In genomic region chr19:47002106-47002766, GRCh38 we compare ENCODE assay signal across 20 cellular contexts. TPM values are rescaled to one million over a fixed set of nuclear protein-coding genes. Genes with fewer than 3 reads are reported as not detected.
A peak's percentile ranks its signal among the peaks of the same experiment; 100 is the strongest.
DNase-seq lines count a peak whose midpoint lies in the region; ATAC-seq and TF ChIP-seq lines count a peak whose summit lies in the region.
"Had no signal": no experiment of that assay in that cellular context is flagged by ENCODE, and none has a peak within 500 bp of the region (broad histone marks: within the 10 kb centered on the region; RNA-seq: fewer than 3 reads in every experiment).

No MANE protein-coding gene starts in this region.

- TF ChIP-seq POLR2A in right lobe of liver (IDR thresholded peaks at IDR 0.05), result no peak

- H3K27me3 ChIP-seq in colonic mucosa (peaks cover 10% of the 10 kb centered on the region), right lobe of liver (no peaks in the 10 kb centered on the region)
- H3K27me3 ChIP-seq: thyroid gland had no signal

- H3K4me3 ChIP-seq in AG10803 (ENCODE audit: low read length) (no peak overlapping the region), HEK293 (ENCODE audit: low read depth, low read length) (no peak overlapping the region), colonic mucosa (no peak overlapping the region), right lobe of liver (no peak overlapping the region)
- H3K4me3 ChIP-seq: prostate gland, thyroid gland had no signal

- H3K9ac ChIP-seq in colonic mucosa (ENCODE audit: low read depth in 2 of 2, low read length in 2 of 2), result no peak overlapping the region

- peak; percentile 47 to 57 (median 52) for ATAC-seq in right lobe of liver
- ATAC-seq in HG02970 (IDR thresholded peaks at IDR 0.05; ENCODE audit: low FRiP score, unreplicated experiment), result no peak
- no peak for ATAC-seq in stimulated activated memory B cell treated with anti-CD40 and anti-IgM and Interleukin-4, amounts not matched to agents 10 μg/mL and 1 μg/mL and 100 μg/mL, for 72 hours
- ATAC-seq in activated CD8-positive, alpha-beta T cell treated with anti-CD3 and anti-CD28 coated beads for 36 hours, result no peak
- ATAC-seq: PC-3, SK-N-SH treated with all-trans-retinoic acid at 6 μM for 48 hours had no signal

- POLR2A ChIA-PET in HEK293 (lab: Yijun Ruan, JAX), result interaction anchor here (0.5 to 1.2 kb wide), 2 partner anchors 11 to 139 kb away, joined by 3 to 4 read pairs; no protein-coding TSS in a partner anchor
- POLR2A ChIA-PET in activated CD8-positive, alpha-beta T cell treated with anti-CD3 and anti-CD28 coated beads for 36 hours (lab: Charles Lee), result no interaction called here

- H3K27me3 Mint-ChIP-seq in stimulated activated memory B cell treated with anti-CD40 and anti-IgM and Interleukin-4, amounts not matched to agents 10 μg/mL and 1 μg/mL and 100 μg/mL, for 72 hours, result no peaks in the 10 kb centered on the region
- H3K27me3 Mint-ChIP-seq in activated CD8-positive, alpha-beta T cell treated with anti-CD3 and anti-CD28 coated beads for 36 hours, result peaks cover 9% of the 10 kb centered on the region

- 46% methylated on average over 15 of the region's 23 CpGs for WGBS in right lobe of liver (ENCODE audit: insufficient coverage, low coverage, low lambda C conversion rate, missing lambda C conversion rate)

- CTCF ChIA-PET in HEK293 (lab: Yijun Ruan, JAX), result interaction anchor here (0.6 to 1.7 kb wide), 5 partner anchors 11 to 404 kb away, joined by 3 to 6 read pairs (median 4); no protein-coding TSS in a partner anchor
- CTCF ChIA-PET in activated CD8-positive, alpha-beta T cell treated with anti-CD3 and anti-CD28 coated beads for 36 hours (lab: Charles Lee), result interaction anchor here (0.8 to 5.6 kb wide), 5 partner anchors 10 to 47 kb away, joined by 3 to 44 read pairs (median 5); no protein-coding TSS in a partner anchor

- no peak overlapping the region for H3K4me3 Mint-ChIP-seq in stimulated activated memory B cell treated with anti-CD40 and anti-IgM and Interleukin-4, amounts not matched to agents 10 μg/mL and 1 μg/mL and 100 μg/mL, for 72 hours
- H3K4me3 Mint-ChIP-seq in activated CD8-positive, alpha-beta T cell treated with anti-CD3 and anti-CD28 coated beads for 36 hours, result no peak overlapping the region
- H3K4me3 Mint-ChIP-seq: CD8-positive, alpha-beta memory T cell had no signal

- TF ChIP-seq CTCF in AG10803 (conservative IDR thresholded peaks at IDR 0.05; ENCODE audit: low read length) (0 out of 2 replicates have a peak, but pooled peaks have one; percentile 12), HEK293 (tag by site-specific recombination; IDR thresholded peaks at IDR 0.05) (no peak), colonic mucosa (IDR thresholded peaks at IDR 0.05) (no peak), right lobe of liver (IDR thresholded peaks at IDR 0.05) (peak; percentile 12 to 39 (median 34))
- TF ChIP-seq CTCF in activated CD8-positive, alpha-beta T cell treated with anti-CD3 and anti-CD28 coated beads for 36 hours (IDR thresholded peaks at IDR 0.05), result no peak

- intact Hi-C loops in colonic mucosa (cut with DNase I) (no loop called here), right lobe of liver (cut with DNase I) (no loop called here)
- intact Hi-C loops in activated CD8-positive, alpha-beta T cell treated with anti-CD3 and anti-CD28 coated beads for 36 hours (cut with micrococcal nuclease), result no loop called here

- H3K9me3 ChIP-seq in HEK293 (ENCODE audit: control insufficient read depth, insufficient read depth, low read depth, low read length) (no peaks in the 10 kb centered on the region), colonic mucosa (no peaks in the 10 kb centered on the region), right lobe of liver (no peaks in the 10 kb centered on the region)
- H3K9me3 ChIP-seq: prostate gland, thyroid gland had no signal

- H3K36me3 ChIP-seq in HEK293 (ENCODE audit: control insufficient read depth in 2 of 2, insufficient read depth in 1 of 2, low read length in 2 of 2) (peaks cover 0 to 43% of the 10 kb centered on the region in 2 experiments; a peak in 1 of 3 replicates), colonic mucosa (peaks cover 5% of the 10 kb centered on the region), right lobe of liver (peaks cover 0 to 37% (median 17%) of the 10 kb centered on the region in 4 donors)

- no peak overlapping the region for H3K27ac ChIP-seq in HEK293 (ENCODE audit: extremely low read depth, low read depth, low read length)
- H3K27ac ChIP-seq in colonic mucosa, result no peak overlapping the region
- no peak overlapping the region for H3K27ac ChIP-seq in right lobe of liver
- H3K27ac ChIP-seq: HL-60, prostate gland, thyroid gland had no signal

- H3K4me1 ChIP-seq in HEK293 (ENCODE audit: control insufficient read depth, insufficient read depth, low read length) (0 out of 2 replicates have a peak, but pooled peaks cover 2% of the 10 kb centered on the region), colonic mucosa (no peaks in the 10 kb centered on the region), right lobe of liver (peaks cover 0 to 9% (median 4%) of the 10 kb centered on the region in 4 donors)

- H3K9me3 Mint-ChIP-seq in stimulated activated memory B cell treated with anti-CD40 and anti-IgM and Interleukin-4, amounts not matched to agents 10 μg/mL and 1 μg/mL and 100 μg/mL, for 72 hours, result peaks cover 4% of the 10 kb centered on the region
- peaks cover 4% of the 10 kb centered on the region for H3K9me3 Mint-ChIP-seq in activated CD8-positive, alpha-beta T cell treated with anti-CD3 and anti-CD28 coated beads for 36 hours
- H3K9me3 Mint-ChIP-seq: CD8-positive, alpha-beta memory T cell had no signal

- peaks cover 12% of the 10 kb centered on the region for H3K4me1 Mint-ChIP-seq in stimulated activated memory B cell treated with anti-CD40 and anti-IgM and Interleukin-4, amounts not matched to agents 10 μg/mL and 1 μg/mL and 100 μg/mL, for 72 hours
- peaks cover 8% of the 10 kb centered on the region for H3K4me1 Mint-ChIP-seq in activated CD8-positive, alpha-beta T cell treated with anti-CD3 and anti-CD28 coated beads for 36 hours (ENCODE audit: low read depth)

- DNase-seq in AG10803 (ENCODE audit: low read depth) (no peak), colonic mucosa (peak; percentile 48), right lobe of liver (peak in 1 of 3 donors; percentile 60)
- no peak for DNase-seq in activated CD4-positive, CD25-positive, alpha-beta regulatory T cell (lab: John Stamatoyannopoulos, UW)
- no peak for DNase-seq in activated CD8-positive, alpha-beta T cell treated with anti-CD3 and anti-CD28 coated beads for 36 hours
- DNase-seq: activated CD4-positive, alpha-beta T cell treated with anti-CD3 and anti-CD28 coated beads for 4 hours; activated naive CD4-positive, alpha-beta T cell treated with Interleukin-2 at 50 U/mL for 16 hours; CD8-positive, alpha-beta memory T cell; midbrain; MV-4-11; NCI-H2081; PC-3; T1000; thyroid gland had no signal

- no peak overlapping the region for H3K27ac Mint-ChIP-seq in stimulated activated memory B cell treated with anti-CD40 and anti-IgM and Interleukin-4, amounts not matched to agents 10 μg/mL and 1 μg/mL and 100 μg/mL, for 72 hours
- no peak overlapping the region for H3K27ac Mint-ChIP-seq in activated CD8-positive, alpha-beta T cell treated with anti-CD3 and anti-CD28 coated beads for 36 hours

- H3K36me3 Mint-ChIP-seq in stimulated activated memory B cell treated with anti-CD40 and anti-IgM and Interleukin-4, amounts not matched to agents 10 μg/mL and 1 μg/mL and 100 μg/mL, for 72 hours, result peaks cover 40% of the 10 kb centered on the region
- H3K36me3 Mint-ChIP-seq in activated CD8-positive, alpha-beta T cell treated with anti-CD3 and anti-CD28 coated beads for 36 hours (ENCODE audit: low read depth), result peaks cover 7% of the 10 kb centered on the region

TF ChIP-seq in HEK293, 187 proteins besides CTCF, POLR2A, EP300 and RAD21:
- TF ChIP-seq ZNF335 (tag by site-specific recombination; conservative IDR thresholded peaks at IDR 0.05), result peak; percentile 53
- TF ChIP-seq ZNF324 (tag by site-specific recombination; IDR thresholded peaks at IDR 0.05), result no peak

RNA-seq across cellular contexts. Expression of gene NPAS1, which starts 17.4 kb away (rescaled TPM):
- under 1 TPM; 0.35 to 0.64 TPM for total RNA-seq in colonic mucosa
- total RNA-seq in right lobe of liver, result 1 to 10 TPM in 2 of 6 experiments, not detected in 4; 1.3 to 1.7 TPM
- under 1 TPM; 0.27 to 0.65 TPM for total RNA-seq in activated CD8-positive, alpha-beta T cell treated with anti-CD3 and anti-CD28 coated beads for 36 hours

RNA-seq across cellular contexts. Expression of gene TMEM160, which starts 46.2 kb away (rescaled TPM):
- total RNA-seq in colonic mucosa (10 to 100 TPM; 25.2 to 47.4 TPM), right lobe of liver (10 to 100 TPM; 12.3 to 37.0 (median 17.2) TPM)
- total RNA-seq in activated CD8-positive, alpha-beta T cell treated with anti-CD3 and anti-CD28 coated beads for 36 hours, result 10 to 100 TPM; 61.2 to 61.5 TPM

Comparison
In these comparisons a context has a peak if more than half of its experiments do, and no peak if none do; other contexts are left out.
1. CTCF ChIP-seq: peak in AG10803 (single experiment) and right lobe of liver (4 of 4); none in HEK293 (single experiment), colonic mucosa (single experiment) and activated CD8-positive, alpha-beta T cell treated with anti-CD3 and anti-CD28 coated beads for 36 hours (single experiment).
2. ATAC-seq: peak in right lobe of liver (4 of 4); none in HG02970 (single experiment), stimulated activated memory B cell treated with anti-CD40 and anti-IgM and Interleukin-4, amounts not matched to agents 10 μg/mL and 1 μg/mL and 100 μg/mL, for 72 hours (single experiment) and activated CD8-positive, alpha-beta T cell treated with anti-CD3 and anti-CD28 coated beads for 36 hours (single experiment).